ENCODE assay signal across 9 cellular contexts in the genomic region with DNA sequence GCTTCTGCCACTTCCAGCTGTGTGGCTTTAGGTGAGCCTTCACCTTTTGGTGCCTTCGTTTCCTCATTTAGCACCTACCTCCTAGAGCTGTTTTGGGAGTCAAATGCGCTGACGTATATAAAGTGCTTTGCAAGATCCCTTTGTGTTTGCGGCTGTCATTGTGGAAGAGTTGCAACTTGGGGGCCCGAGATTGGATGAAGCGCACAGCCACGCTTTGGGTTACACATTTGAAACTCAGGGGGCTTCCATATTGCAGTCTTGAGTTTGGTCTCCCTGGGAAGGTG. TPM values are rescaled to one million over a fixed set of nuclear protein-coding genes. Genes with fewer than 3 reads are reported as not detected.
DNase-seq lines count a peak whose midpoint lies in the region; ATAC-seq and TF ChIP-seq lines count a peak whose summit lies in the region.
"Had no signal": no experiment of that assay in that cellular context is flagged by ENCODE, and none has a peak within 500 bp of the region (broad histone marks: within the 10 kb centered on the region; RNA-seq: fewer than 3 reads in every experiment).

No MANE protein-coding gene starts in this region.

- intact Hi-C loops in stomach (cut with DNase I; ENCODE audit: low total_unique reads) = loop anchor here (10.0 kb wide), 2 partner anchors 175 to 255 kb away; a partner anchor contains a TSS

- H3K79me2 ChIP-seq in hepatocyte = peaks cover 70% of the 10 kb centered on the region

- peaks cover 40% of the 10 kb centered on the region for H3K4me1 ChIP-seq in hepatocyte (ENCODE audit: insufficient read depth)
- peaks cover 68 to 89% (median 86%) of the 10 kb centered on the region in 4 donors for H3K4me1 ChIP-seq in stomach

- H3K27me3 ChIP-seq in WERI-Rb-1 (ENCODE audit: insufficient read depth, low read depth, severe bottlenecking) (no peaks in the 10 kb centered on the region), hepatocyte (no peaks in the 10 kb centered on the region), stomach (no peaks in the 10 kb centered on the region)

- H3K4me2 ChIP-seq in hepatocyte = peak overlapping the region; percentile 97

- DNase-seq in NCI-H748 (lab: John Stamatoyannopoulos, UW; ENCODE audit: unreplicated experiment) (peak; percentile 44), NCI-H748 treated with DMSO at 0.1 percent for 48 hours (lab: John Stamatoyannopoulos, UW) (no peak), WERI-Rb-1 (no peak), hepatocyte (ENCODE audit: low spot score) (no peak), stomach (no peak)
- DNase-seq: activated CD4-positive, alpha-beta T cell treated with anti-CD3 and anti-CD28 coated beads for 1 hour had no signal

- H3K4me3 ChIP-seq in WERI-Rb-1 (ENCODE audit: low read depth, low read length) (peak overlapping the region; percentile 48), hepatocyte (peak overlapping the region; percentile 100), stomach (peak overlapping the region; percentile 94 to 100 (median 98))

- ATAC-seq in HG03175 (IDR thresholded peaks at IDR 0.05; ENCODE audit: unreplicated experiment) = no peak
- ATAC-seq in GM18498 (IDR thresholded peaks at IDR 0.05; ENCODE audit: unreplicated experiment) = no peak
- ATAC-seq in GM19467 (IDR thresholded peaks at IDR 0.05; ENCODE audit: unreplicated experiment) = no peak

- peak overlapping the region; percentile 74 for H3K27ac ChIP-seq in WERI-Rb-1
- H3K27ac ChIP-seq in hepatocyte = peak overlapping the region; percentile 91
- H3K27ac ChIP-seq in stomach = peak overlapping the region; percentile 88 to 93 (median 91)

- peaks cover 28% of the 10 kb centered on the region for H3K36me3 ChIP-seq in WERI-Rb-1
- H3K36me3 ChIP-seq in hepatocyte (replicated peaks; ENCODE audit: insufficient read depth, low read depth) = no peaks in the 10 kb centered on the region
- H3K36me3 ChIP-seq in stomach = peaks cover 5 to 44% (median 32%) of the 10 kb centered on the region in 4 donors

- TF ChIP-seq CTCF in WERI-Rb-1 (IDR thresholded peaks at IDR 0.05; ENCODE audit: low read depth, low read length) (no peak), hepatocyte (IDR thresholded peaks at IDR 0.05; ENCODE audit: poor library complexity) (no peak), stomach (IDR thresholded peaks at IDR 0.05) (no peak)

- no peaks in the 10 kb centered on the region for H4K20me1 ChIP-seq in hepatocyte (ENCODE audit: insufficient read depth, poor library complexity, severe bottlenecking)

- no peak for TF ChIP-seq EP300 in stomach (IDR thresholded peaks at IDR 0.05)

- 18% methylated on average over 7 of the region's 7 CpGs for WGBS in hepatocyte (ENCODE audit: low lambda C conversion rate, missing lambda C conversion rate)
- WGBS in stomach, 5 donors = 2 to 6% (median 4%) methylated on average over 7 of the region's 7 CpGs

- H3K9me2 ChIP-seq in hepatocyte (replicated peaks; ENCODE audit: insufficient read depth) = no peaks in the 10 kb centered on the region

- H3K9me3 ChIP-seq in WERI-Rb-1 (ENCODE audit: severe bottlenecking) = no peaks in the 10 kb centered on the region
- no peaks in the 10 kb centered on the region for H3K9me3 ChIP-seq in hepatocyte (ENCODE audit: low read depth)
- no peaks in the 10 kb centered on the region for H3K9me3 ChIP-seq in stomach

- peak overlapping the region; percentile 98 for H2AFZ ChIP-seq in hepatocyte

- no peak for TF ChIP-seq POLR2A in stomach (IDR thresholded peaks at IDR 0.05)

RNA-seq across cellular contexts. Expression of a gene that starts 0.6 kb away (rescaled TPM):
- total RNA-seq in hepatocyte = 131 and 138 TPM in 2 replicates
- 248 and 284 TPM in 2 replicates for polyA plus RNA-seq in hepatocyte
- 100 to 1,000 TPM; 104 to 294 (median 181) TPM for total RNA-seq in stomach
- 100 to 1,000 TPM; 321 to 432 (median 386) TPM for polyA plus RNA-seq in stomach

RNA-seq across cellular contexts. Expression of a gene that starts 4.8 kb away (rescaled TPM):
- total RNA-seq in hepatocyte (11.4 and 13.4 TPM in 2 replicates), stomach (10 to 100 TPM in 2 of 5 donors, 1 to 10 TPM in 3; 1.7 to 29.2 (median 8.9) TPM)
- polyA plus RNA-seq in hepatocyte (23.9 and 26.5 TPM in 2 replicates), stomach (10 to 100 TPM; 16.1 to 27.2 (median 18.9) TPM)

RNA-seq across cellular contexts. Expression of a gene that starts 13.6 kb away (rescaled TPM):
- total RNA-seq in hepatocyte (3.9 and 4.4 TPM in 2 replicates), stomach (10 to 100 TPM in 1 of 5 donors, 1 to 10 TPM in 3, not detected in 1; 1.6 to 29.5 (median 3.6) TPM)
- polyA plus RNA-seq in hepatocyte (5.5 and 7.3 TPM in 2 replicates), stomach (1 to 10 TPM; 1.2 to 2.5 (median 1.9) TPM)

Comparison
In these comparisons a context has a peak if more than half of its experiments do, and no peak if none do; other contexts are left out.
1. H3K4me3 ChIP-seq: peak in every context shown above with its lines; median percentile 100 in hepatocyte; 98 in stomach; 48 in WERI-Rb-1.